Comparison of ENCODE assay signal across 1 cellular context in genomic region chr1:164589408-164589807, GRCh38.
TF ChIP-seq lines count a peak whose summit lies in the region.

No MANE protein-coding gene starts in this region.

TF ChIP-seq in GM23338, 12 proteins besides CTCF, POLR2A, EP300 and RAD21 (continued from another document):
- TF ChIP-seq EZH2 (IDR thresholded peaks at IDR 0.05; ENCODE audit: low read depth, unreplicated experiment) (no peak), CREB1 (CRISPR knock-in tag; IDR thresholded peaks at IDR 0.05; ENCODE audit: low read depth) (no peak), JUNB (IDR thresholded peaks at IDR 0.05; ENCODE audit: unreplicated experiment) (no peak), ZNF114 (CRISPR knock-in tag; IDR thresholded peaks at IDR 0.05) (no peak), EZH2phosphoT487 (IDR thresholded peaks at IDR 0.05; ENCODE audit: unreplicated experiment) (no peak)
- TF ChIP-seq, protein P1, sequence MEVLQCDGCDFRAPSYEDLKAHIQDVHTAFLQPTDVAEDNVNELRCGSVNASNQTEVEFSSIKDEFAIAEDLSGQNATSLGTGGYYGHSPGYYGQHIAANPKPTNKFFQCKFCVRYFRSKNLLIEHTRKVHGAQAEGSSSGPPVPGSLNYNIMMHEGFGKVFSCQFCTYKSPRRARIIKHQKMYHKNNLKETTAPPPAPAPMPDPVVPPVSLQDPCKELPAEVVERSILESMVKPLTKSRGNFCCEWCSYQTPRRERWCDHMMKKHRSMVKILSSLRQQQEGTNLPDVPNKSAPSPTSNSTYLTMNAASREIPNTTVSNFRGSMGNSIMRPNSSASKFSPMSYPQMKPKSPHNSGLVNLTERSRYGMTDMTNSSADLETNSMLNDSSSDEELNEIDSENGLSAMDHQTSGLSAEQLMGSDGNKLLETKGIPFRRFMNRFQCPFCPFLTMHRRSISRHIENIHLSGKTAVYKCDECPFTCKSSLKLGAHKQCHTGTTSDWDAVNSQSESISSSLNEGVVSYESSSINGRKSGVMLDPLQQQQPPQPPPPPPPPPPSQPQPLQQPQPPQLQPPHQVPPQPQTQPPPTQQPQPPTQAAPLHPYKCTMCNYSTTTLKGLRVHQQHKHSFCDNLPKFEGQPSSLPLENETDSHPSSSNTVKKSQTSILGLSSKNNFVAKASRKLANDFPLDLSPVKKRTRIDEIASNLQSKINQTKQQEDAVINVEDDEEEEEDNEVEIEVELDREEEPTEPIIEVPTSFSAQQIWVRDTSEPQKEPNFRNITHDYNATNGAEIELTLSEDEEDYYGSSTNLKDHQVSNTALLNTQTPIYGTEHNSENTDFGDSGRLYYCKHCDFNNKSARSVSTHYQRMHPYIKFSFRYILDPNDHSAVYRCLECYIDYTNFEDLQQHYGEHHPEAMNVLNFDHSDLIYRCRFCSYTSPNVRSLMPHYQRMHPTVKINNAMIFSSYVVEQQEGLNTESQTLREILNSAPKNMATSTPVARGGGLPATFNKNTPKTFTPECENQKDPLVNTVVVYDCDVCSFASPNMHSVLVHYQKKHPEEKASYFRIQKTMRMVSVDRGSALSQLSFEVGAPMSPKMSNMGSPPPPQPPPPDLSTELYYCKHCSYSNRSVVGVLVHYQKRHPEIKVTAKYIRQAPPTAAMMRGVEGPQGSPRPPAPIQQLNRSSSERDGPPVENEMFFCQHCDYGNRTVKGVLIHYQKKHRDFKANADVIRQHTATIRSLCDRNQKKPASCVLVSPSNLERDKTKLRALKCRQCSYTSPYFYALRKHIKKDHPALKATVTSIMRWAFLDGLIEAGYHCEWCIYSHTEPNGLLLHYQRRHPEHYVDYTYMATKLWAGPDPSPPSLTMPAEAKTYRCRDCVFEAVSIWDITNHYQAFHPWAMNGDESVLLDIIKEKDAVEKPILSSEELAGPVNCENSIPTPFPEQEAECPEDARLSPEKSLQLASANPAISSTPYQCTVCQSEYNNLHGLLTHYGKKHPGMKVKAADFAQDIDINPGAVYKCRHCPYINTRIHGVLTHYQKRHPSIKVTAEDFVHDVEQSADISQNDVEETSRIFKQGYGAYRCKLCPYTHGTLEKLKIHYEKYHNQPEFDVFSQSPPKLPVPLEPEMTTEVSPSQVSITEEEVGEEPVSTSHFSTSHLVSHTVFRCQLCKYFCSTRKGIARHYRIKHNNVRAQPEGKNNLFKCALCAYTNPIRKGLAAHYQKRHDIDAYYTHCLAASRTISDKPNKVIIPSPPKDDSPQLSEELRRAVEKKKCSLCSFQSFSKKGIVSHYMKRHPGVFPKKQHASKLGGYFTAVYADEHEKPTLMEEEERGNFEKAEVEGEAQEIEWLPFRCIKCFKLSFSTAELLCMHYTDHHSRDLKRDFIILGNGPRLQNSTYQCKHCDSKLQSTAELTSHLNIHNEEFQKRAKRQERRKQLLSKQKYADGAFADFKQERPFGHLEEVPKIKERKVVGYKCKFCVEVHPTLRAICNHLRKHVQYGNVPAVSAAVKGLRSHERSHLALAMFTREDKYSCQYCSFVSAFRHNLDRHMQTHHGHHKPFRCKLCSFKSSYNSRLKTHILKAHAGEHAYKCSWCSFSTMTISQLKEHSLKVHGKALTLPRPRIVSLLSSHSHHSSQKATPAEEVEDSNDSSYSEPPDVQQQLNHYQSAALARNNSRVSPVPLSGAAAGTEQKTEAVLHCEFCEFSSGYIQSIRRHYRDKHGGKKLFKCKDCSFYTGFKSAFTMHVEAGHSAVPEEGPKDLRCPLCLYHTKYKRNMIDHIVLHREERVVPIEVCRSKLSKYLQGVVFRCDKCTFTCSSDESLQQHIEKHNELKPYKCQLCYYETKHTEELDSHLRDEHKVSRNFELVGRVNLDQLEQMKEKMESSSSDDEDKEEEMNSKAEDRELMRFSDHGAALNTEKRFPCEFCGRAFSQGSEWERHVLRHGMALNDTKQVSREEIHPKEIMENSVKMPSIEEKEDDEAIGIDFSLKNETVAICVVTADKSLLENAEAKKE (CRISPR knock-in tag; IDR thresholded peaks at IDR 0.05), result no peak
TF ChIP-seq in GM23338: peak in this region for 0.
